ENCODE assay signal across 19 cellular contexts in the genomic region with DNA sequence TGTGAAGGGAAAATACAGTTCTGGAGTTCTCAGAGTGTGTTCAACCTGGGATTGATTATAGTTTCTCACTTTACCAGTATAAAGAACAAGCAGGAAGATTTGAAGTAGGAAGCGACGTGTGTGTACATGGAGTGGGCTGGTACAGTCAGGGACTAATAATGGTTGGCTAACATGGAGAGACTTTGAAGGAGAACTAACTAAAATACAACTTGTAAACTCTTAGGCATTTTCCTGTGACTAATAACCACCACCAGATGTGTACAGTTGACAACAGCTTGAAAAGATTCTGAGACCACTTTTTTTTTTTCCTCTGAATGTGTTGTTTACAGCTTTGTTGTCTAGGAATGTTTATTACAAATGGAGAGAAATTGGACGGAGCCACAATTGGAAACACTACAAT. TPM values are rescaled to one million over a fixed set of nuclear protein-coding genes. Genes with fewer than 3 reads are reported as not detected.
DNase-seq lines count a peak whose midpoint lies in the region; ATAC-seq and TF ChIP-seq lines count a peak whose summit lies in the region.
"Had no signal": no experiment of that assay in that cellular context is flagged by ENCODE, and none has a peak within 500 bp of the region (broad histone marks: within the 10 kb centered on the region; RNA-seq: fewer than 3 reads in every experiment).

No MANE protein-coding gene starts in this region.

- no peak for ATAC-seq in heart right ventricle
- no peak for ATAC-seq in activated CD4-positive, CD25-positive, alpha-beta regulatory T cell treated with anti-CD3 and anti-CD28 coated beads, Interleukin-2, amount 50 U/mL, for 24 hours
- ATAC-seq in GM18861 (IDR thresholded peaks at IDR 0.05; ENCODE audit: unreplicated experiment), result no peak
- ATAC-seq: stimulated activated effector memory CD8-positive, alpha-beta T cell treated with anti-CD3 and anti-CD28 coated beads, Interleukin-12 subunit alpha, Interleukin-12 subunit beta, amount 100 ng/mL, for 72 hours had no signal

- peaks cover 0 to 6% (median 0%) of the 10 kb centered on the region in 11 donors for H3K9me3 ChIP-seq in heart right ventricle
- H3K9me3 ChIP-seq: thyroid gland had no signal

- WGBS in heart right ventricle, 2 donors, result 86 to 95% methylated on average over 3 of the region's 3 CpGs

- no peaks in the 10 kb centered on the region for H3K4me1 ChIP-seq in heart right ventricle
- H3K4me1 ChIP-seq: thyroid gland had no signal

- no peaks in the 10 kb centered on the region for H3K36me3 ChIP-seq in heart right ventricle
- H3K36me3 ChIP-seq: thyroid gland had no signal

- no peak overlapping the region for H3K27ac ChIP-seq in heart right ventricle
- H3K27ac ChIP-seq: RWPE1, thyroid gland had no signal

- H3K4me3 ChIP-seq in fibroblast of villous mesenchyme (ENCODE audit: low read depth, low read length), result no peak overlapping the region
- no peak overlapping the region for H3K4me3 ChIP-seq in heart right ventricle
- H3K4me3 ChIP-seq: thyroid gland had no signal

- TF ChIP-seq CTCF in fibroblast of villous mesenchyme (IDR thresholded peaks at IDR 0.05; ENCODE audit: insufficient read depth, low read depth, low read length) (no peak), heart right ventricle (IDR thresholded peaks at IDR 0.05) (no peak)

- intact Hi-C loops in heart right ventricle (cut with DNase I), result no loop called here

- no peaks in the 10 kb centered on the region for H3K27me3 ChIP-seq in heart right ventricle
- H3K27me3 ChIP-seq: thyroid gland had no signal

- DNase-seq in HCEC 1CT (peak; percentile 84), astrocyte of the hippocampus (ENCODE audit: low read depth, low spot score) (peak; percentile 26), fibroblast of villous mesenchyme (ENCODE audit: low read depth) (peak; percentile 62), heart right ventricle (no peak), NCI-H2196 treated with DMSO at 0.1 percent for 48 hours (lab: John Stamatoyannopoulos, UW; ENCODE audit: unreplicated experiment) (no peak)
- DNase-seq: activated CD4-positive, alpha-beta memory T cell treated with anti-CD3 and anti-CD28 coated beads for 36 hours; activated T-cell treated with anti-CD3 and anti-CD28 coated beads, Interleukin-2, amount 50 U/mL, for 48 hours; CD4-positive, CD25-positive, alpha-beta regulatory T cell; DMS79 treated with DMSO at 0.1 percent for 48 hours; kidney; NCI-H1694 treated with DMSO at 0.1 percent for 48 hours; NCI-H446; nephron progenitor cell; SW 1271; thyroid gland had no signal

RNA-seq across cellular contexts. Expression of gene POSTN, which starts 58.3 kb away (rescaled TPM):
- 149 and 390 TPM in 2 replicates for total RNA-seq in fibroblast of villous mesenchyme
- 100 to 1,000 TPM in 1 of 10 donors, 10 to 100 TPM in 7, 1 to 10 TPM in 2; 3.7 to 112 (median 20.6) TPM for total RNA-seq in heart right ventricle
- 10 to 100 TPM; 17.4 to 57.3 TPM for polyA plus RNA-seq in heart right ventricle
- total RNA-seq: activated CD4-positive, alpha-beta memory T cell treated with anti-CD3 and anti-CD28 coated beads for 36 hours; CD4-positive, CD25-positive, alpha-beta regulatory T cell had no signal
- polyA plus RNA-seq: CD4-positive, CD25-positive, alpha-beta regulatory T cell had no signal

Comparison
In these comparisons a context has a peak if more than half of its experiments do, and no peak if none do; other contexts are left out.
1. DNase-seq: peak in HCEC 1CT (single experiment), astrocyte of the hippocampus (single experiment) and fibroblast of villous mesenchyme (single experiment); none in heart right ventricle (0 of 2) and NCI-H2196 treated with DMSO at 0.1 percent for 48 hours (single experiment).